ENCODE assay signal across 1 cellular context in the genomic region with DNA sequence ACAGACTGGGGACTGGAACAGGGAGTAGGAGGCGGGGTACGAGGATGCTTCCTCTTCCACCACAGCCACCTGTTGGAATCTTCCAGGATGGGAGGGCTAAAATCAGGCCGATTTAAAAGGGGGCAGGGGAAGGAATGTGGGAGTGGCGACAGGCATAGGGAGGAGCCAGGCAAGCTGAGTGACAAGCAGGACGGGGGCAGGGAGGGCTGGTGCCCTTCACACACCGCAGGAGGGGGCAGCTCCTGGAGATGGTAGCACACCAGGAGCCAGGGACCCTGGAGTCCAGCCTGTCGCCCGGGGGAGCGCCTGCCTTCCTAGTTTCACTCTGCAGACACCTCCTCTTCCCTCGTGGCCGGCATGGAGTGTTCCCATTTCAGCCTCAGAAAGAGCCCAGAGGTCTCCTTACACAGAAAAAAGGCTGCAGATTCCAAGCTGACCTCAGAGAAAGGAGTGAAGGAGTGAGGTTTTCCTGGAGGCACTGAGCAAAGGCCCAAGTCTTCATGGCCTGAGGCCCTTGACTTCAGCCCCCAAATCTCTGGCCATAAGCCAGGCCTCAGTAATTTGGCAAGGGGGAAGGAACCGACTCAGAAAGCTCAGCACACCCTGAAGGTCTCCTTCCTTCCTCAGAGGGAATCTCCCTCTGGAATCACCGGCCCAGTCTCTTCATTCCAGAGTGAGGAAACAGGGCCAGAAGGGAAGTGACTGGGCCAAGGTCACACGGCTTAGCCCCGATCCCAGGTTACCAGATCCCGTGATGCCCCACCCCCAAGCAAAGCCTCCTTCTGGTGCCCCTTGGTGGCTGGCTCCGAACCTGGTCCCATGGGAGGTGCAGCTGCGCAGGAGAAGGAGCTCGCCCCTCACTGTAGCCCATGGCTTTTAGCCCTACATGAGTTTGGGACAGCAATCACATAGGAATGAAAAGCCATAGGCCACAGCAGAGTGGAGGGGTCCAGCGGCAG.
A peak's percentile ranks its signal among the peaks of the same experiment; 100 is the strongest.
TF ChIP-seq lines count a peak whose summit lies in the region.

No MANE protein-coding gene starts in this region.

TF ChIP-seq in A549, 52 proteins besides CTCF, POLR2A, EP300 and RAD21:
- TF ChIP-seq, protein P1, sequence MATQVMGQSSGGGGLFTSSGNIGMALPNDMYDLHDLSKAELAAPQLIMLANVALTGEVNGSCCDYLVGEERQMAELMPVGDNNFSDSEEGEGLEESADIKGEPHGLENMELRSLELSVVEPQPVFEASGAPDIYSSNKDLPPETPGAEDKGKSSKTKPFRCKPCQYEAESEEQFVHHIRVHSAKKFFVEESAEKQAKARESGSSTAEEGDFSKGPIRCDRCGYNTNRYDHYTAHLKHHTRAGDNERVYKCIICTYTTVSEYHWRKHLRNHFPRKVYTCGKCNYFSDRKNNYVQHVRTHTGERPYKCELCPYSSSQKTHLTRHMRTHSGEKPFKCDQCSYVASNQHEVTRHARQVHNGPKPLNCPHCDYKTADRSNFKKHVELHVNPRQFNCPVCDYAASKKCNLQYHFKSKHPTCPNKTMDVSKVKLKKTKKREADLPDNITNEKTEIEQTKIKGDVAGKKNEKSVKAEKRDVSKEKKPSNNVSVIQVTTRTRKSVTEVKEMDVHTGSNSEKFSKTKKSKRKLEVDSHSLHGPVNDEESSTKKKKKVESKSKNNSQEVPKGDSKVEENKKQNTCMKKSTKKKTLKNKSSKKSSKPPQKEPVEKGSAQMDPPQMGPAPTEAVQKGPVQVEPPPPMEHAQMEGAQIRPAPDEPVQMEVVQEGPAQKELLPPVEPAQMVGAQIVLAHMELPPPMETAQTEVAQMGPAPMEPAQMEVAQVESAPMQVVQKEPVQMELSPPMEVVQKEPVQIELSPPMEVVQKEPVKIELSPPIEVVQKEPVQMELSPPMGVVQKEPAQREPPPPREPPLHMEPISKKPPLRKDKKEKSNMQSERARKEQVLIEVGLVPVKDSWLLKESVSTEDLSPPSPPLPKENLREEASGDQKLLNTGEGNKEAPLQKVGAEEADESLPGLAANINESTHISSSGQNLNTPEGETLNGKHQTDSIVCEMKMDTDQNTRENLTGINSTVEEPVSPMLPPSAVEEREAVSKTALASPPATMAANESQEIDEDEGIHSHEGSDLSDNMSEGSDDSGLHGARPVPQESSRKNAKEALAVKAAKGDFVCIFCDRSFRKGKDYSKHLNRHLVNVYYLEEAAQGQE (IDR thresholded peaks at IDR 0.05): peak; percentile 44; the same call in 1 of the 2 replicates
- TF ChIP-seq SMC3 (IDR thresholded peaks at IDR 0.05): no peak
